8 cellular contexts compared by ENCODE assay signal in the genomic region with DNA sequence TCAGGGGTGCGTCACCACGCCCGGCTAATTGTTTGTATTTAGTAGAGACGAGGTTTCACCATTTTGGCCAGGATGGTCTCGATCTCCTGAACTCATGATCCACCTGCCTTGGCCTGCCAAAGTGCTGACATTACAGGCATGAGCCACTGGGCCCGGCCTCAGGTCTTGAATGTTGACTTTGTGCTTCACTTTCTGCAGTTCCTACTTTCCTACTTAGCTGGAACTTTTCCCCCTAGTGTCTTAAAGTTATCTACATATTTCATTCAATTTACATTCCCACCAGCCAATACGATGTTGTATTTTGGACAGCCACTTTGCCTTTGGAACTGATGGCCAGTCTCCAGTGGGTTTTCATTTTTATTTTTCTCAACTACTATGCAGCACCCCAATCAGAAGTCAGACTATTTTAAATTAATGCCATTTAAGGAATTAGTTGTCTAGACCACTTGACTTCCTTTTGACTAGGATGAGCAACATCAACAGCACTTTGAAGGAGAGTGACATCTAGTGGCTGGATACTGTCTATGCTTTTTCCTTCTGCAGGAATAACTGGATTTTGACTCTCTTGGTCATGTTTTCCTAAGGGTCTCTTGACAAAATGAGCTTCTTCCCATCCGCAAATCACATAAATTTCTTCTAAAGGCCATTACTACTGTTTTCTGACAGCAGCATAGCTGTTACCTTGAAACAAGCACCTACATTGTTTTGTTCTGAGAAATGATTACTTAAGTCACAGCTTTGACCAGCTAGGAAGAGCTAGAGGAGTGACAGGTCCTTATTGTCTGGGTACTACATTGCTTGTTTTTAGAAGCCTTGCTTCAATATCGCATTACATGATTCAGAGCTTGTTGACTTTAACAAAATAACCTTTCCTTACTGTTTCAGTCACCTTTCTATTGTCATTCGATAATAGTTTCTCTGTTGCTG.
DNase-seq lines count a peak whose midpoint lies in the region; ATAC-seq, FAIRE-seq and TF ChIP-seq lines count a peak whose summit lies in the region.

No MANE protein-coding gene starts in this region.

- H3K27ac ChIP-seq in foreskin keratinocyte (no peak overlapping the region), osteoblast (ENCODE audit: low read depth, low read length) (no peak overlapping the region)

- ATAC-seq in HG02588 (IDR thresholded peaks at IDR 0.05; ENCODE audit: unreplicated experiment) (peak; percentile 69), foreskin keratinocyte (peak; percentile 83)

- no peaks in the 10 kb centered on the region for H3K36me3 ChIP-seq in osteoblast (ENCODE audit: insufficient read depth, low read length)

- FAIRE-seq in A204.1 (lab: Jason Lieb, UNC), result peak; percentile 73

- DNase-seq in GM04504 (ENCODE audit: low read depth) (peak; percentile 19), NCI-H1694 (lab: John Stamatoyannopoulos, UW) (peak; percentile 14), UCSD-AML1 (lab: John Stamatoyannopoulos, UW; ENCODE audit: unreplicated experiment) (peak; percentile 22), foreskin keratinocyte (peak in 1 of 2 donors; percentile 50), osteoblast (ENCODE audit: insufficient read length, low spot score, missing footprints) (peak; percentile 74)
- DNase-seq in stimulated activated naive CD4-positive, alpha-beta T cell treated with Interleukin-2 at 50 U/mL for 16 hours (lab: John Stamatoyannopoulos, UW), result no peak

- H3K4me2 ChIP-seq in osteoblast (ENCODE audit: insufficient read depth, low read length), result peak overlapping the region; percentile 22

- H3K4me1 ChIP-seq in foreskin keratinocyte (no peaks in the 10 kb centered on the region), osteoblast (ENCODE audit: insufficient read depth, low read length) (no peaks in the 10 kb centered on the region)

- H3K9me3 ChIP-seq in osteoblast (ENCODE audit: low read depth, low read length), result no peaks in the 10 kb centered on the region

- H3K27me3 ChIP-seq in foreskin keratinocyte, result peaks cover 14% of the 10 kb centered on the region
- H3K27me3 ChIP-seq in osteoblast (ENCODE audit: insufficient read depth, low read length), result peaks cover 10% of the 10 kb centered on the region

- no peak overlapping the region for H2AFZ ChIP-seq in osteoblast (ENCODE audit: low read length)

- H3K4me3 ChIP-seq in osteoblast (ENCODE audit: insufficient read depth, low read length), result no peak overlapping the region

- H4K20me1 ChIP-seq in osteoblast (ENCODE audit: insufficient read depth, low read length), result no peaks in the 10 kb centered on the region

- no peaks in the 10 kb centered on the region for H3K79me2 ChIP-seq in osteoblast (ENCODE audit: insufficient read depth, low read length)

- TF ChIP-seq CTCF in foreskin keratinocyte (conservative IDR thresholded peaks at IDR 0.05) (peak; percentile 93), osteoblast (IDR thresholded peaks at IDR 0.05; ENCODE audit: extremely low read depth, low read depth, low read length) (peak; percentile 90)
